In the genomic region with DNA sequence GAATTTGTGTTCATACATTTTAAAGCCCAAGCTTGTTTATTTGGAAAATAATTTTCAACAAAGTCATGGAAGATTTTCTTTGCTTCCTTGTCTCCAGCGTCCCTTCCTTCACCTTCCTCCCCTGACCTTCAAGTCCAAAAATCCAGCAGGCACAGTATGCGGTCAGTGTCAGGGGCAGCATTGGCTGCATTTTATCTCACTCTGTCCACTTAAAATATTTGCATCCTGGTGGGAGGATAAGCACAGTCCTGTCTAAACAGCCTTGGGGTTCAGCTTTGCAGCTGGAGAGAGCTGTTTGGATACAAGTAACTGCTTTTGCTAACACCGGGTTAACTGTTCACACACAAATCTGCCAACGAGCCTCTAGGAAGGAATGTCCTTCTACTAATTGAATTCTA, we compare ENCODE assay signal across 14 cellular contexts.
A peak's percentile ranks its signal among the peaks of the same experiment; 100 is the strongest.
DNase-seq lines count a peak whose midpoint lies in the region; ATAC-seq and TF ChIP-seq lines count a peak whose summit lies in the region.
"Had no signal": no experiment of that assay in that cellular context is flagged by ENCODE, and none has a peak within 500 bp of the region (broad histone marks: within the 10 kb centered on the region; RNA-seq: fewer than 3 reads in every experiment).

No MANE protein-coding gene starts in this region.

- H3K27ac Mint-ChIP-seq in endothelial cell (ENCODE audit: unreplicated experiment), result peak overlapping the region; percentile 81
- H3K27ac Mint-ChIP-seq in activated naive CD4-positive, alpha-beta T cell treated with anti-CD3 and anti-CD28 coated beads for 36 hours, result no peak overlapping the region
- no peak overlapping the region for H3K27ac Mint-ChIP-seq in activated CD8-positive, alpha-beta T cell treated with anti-CD3 and anti-CD28 coated beads, Interleukin-2, amount 10 ng/mL, durations not matched to agents 7 days and 5 days
- H3K27ac Mint-ChIP-seq: memory B cell had no signal

- H3K4me3 ChIP-seq in Karpas-422 (ENCODE audit: low read length) (no peak overlapping the region), mesendoderm (ENCODE audit: low read length) (no peak overlapping the region), stomach (no peak overlapping the region)

- no peak overlapping the region for H2BK120ac ChIP-seq in mesendoderm (ENCODE audit: low read depth, low read length)

- H4K5ac ChIP-seq in mesendoderm (ENCODE audit: low read length), result no peak overlapping the region

- no peaks in the 10 kb centered on the region for H3K36me3 Mint-ChIP-seq in endothelial cell (ENCODE audit: low read depth, unreplicated experiment)
- H3K36me3 Mint-ChIP-seq in activated naive CD4-positive, alpha-beta T cell treated with anti-CD3 and anti-CD28 coated beads for 36 hours (ENCODE audit: low read depth), result no peaks in the 10 kb centered on the region
- no peaks in the 10 kb centered on the region for H3K36me3 Mint-ChIP-seq in activated CD8-positive, alpha-beta T cell treated with anti-CD3 and anti-CD28 coated beads, Interleukin-2, amount 10 ng/mL, durations not matched to agents 7 days and 5 days (ENCODE audit: low read depth)
- H3K36me3 Mint-ChIP-seq: memory B cell had no signal

- no peak overlapping the region for H3K56ac ChIP-seq in mesendoderm (ENCODE audit: low read length)

- H4K8ac ChIP-seq in mesendoderm (ENCODE audit: low read depth, low read length), result no peak overlapping the region

- no peak overlapping the region for H2AFZ ChIP-seq in Karpas-422 (ENCODE audit: low read length)

- H3K18ac ChIP-seq in mesendoderm (ENCODE audit: low read length), result no peak overlapping the region

- no peaks in the 10 kb centered on the region for H3K79me2 ChIP-seq in Karpas-422 (ENCODE audit: low read length)
- H3K79me2 ChIP-seq in mesendoderm (ENCODE audit: control insufficient read depth, insufficient read depth, low read length), result no peaks in the 10 kb centered on the region

- no peaks in the 10 kb centered on the region for H3K9me2 ChIP-seq in Karpas-422 (replicated peaks; ENCODE audit: insufficient read depth, low read length)

- DNase-seq in Karpas-422 (no peak), endothelial cell (ENCODE audit: low spot score) (no peak), mesendoderm (peak; percentile 58), stomach (no peak)
- DNase-seq in activated naive CD4-positive, alpha-beta T cell treated with anti-CD3 and anti-CD28 coated beads for 36 hours, result no peak
- DNase-seq in stimulated activated CD4-positive, alpha-beta T cell treated with anti-CD3 and anti-CD28 coated beads, Interleukin-4, amount 100 ng/mL, for 24 hours, result no peak
- DNase-seq in activated CD8-positive, alpha-beta T cell treated with anti-CD3 and anti-CD28 coated beads, Interleukin-2, amount 10 ng/mL, durations not matched to agents 7 days and 5 days, result no peak
- DNase-seq: activated CD4-positive, alpha-beta T cell treated with anti-CD3 and anti-CD28 coated beads, Interleukin-2, amount 50 U/mL, for 48 hours; activated effector memory CD4-positive, alpha-beta T cell treated with Interleukin-2 at 50 U/mL for 16 hours; NCI-H1694 treated with DMSO at 0.1 percent for 48 hours; NCI-H526 treated with DMSO at 0.1 percent for 48 hours had no signal

- H3K4me1 Mint-ChIP-seq in endothelial cell (ENCODE audit: unreplicated experiment), result peaks cover 51% of the 10 kb centered on the region
- no peaks in the 10 kb centered on the region for H3K4me1 Mint-ChIP-seq in activated naive CD4-positive, alpha-beta T cell treated with anti-CD3 and anti-CD28 coated beads for 36 hours (ENCODE audit: low read depth)
- no peaks in the 10 kb centered on the region for H3K4me1 Mint-ChIP-seq in activated CD8-positive, alpha-beta T cell treated with anti-CD3 and anti-CD28 coated beads, Interleukin-2, amount 10 ng/mL, durations not matched to agents 7 days and 5 days (ENCODE audit: low read depth)
- H3K4me1 Mint-ChIP-seq: memory B cell had no signal

- no peak for ATAC-seq in HG03378 (IDR thresholded peaks at IDR 0.05; ENCODE audit: unreplicated experiment)
- no peak for ATAC-seq in activated CD8-positive, alpha-beta T cell treated with anti-CD3 and anti-CD28 coated beads, Interleukin-2, amount 10 ng/mL, durations not matched to agents 7 days and 5 days

- H3K4me2 ChIP-seq in Karpas-422 (ENCODE audit: low read depth, low read length, poor library complexity, severe bottlenecking), result peak overlapping the region; percentile 33
- no peak overlapping the region for H3K4me2 ChIP-seq in mesendoderm (ENCODE audit: low read length)

- no peak overlapping the region for H3K27ac ChIP-seq in Karpas-422 (ENCODE audit: low read length)
- no peak overlapping the region for H3K27ac ChIP-seq in mesendoderm (ENCODE audit: low read depth, low read length)
- peak overlapping the region in 4 of 5 donors; percentile 10 to 43 (median 20) for H3K27ac ChIP-seq in stomach
- H3K27ac ChIP-seq: brain microvascular endothelial cell had no signal

- H3K4me3 Mint-ChIP-seq in endothelial cell (ENCODE audit: unreplicated experiment), result no peak overlapping the region
- H3K4me3 Mint-ChIP-seq in activated naive CD4-positive, alpha-beta T cell treated with anti-CD3 and anti-CD28 coated beads for 36 hours, result no peak overlapping the region
- no peak overlapping the region for H3K4me3 Mint-ChIP-seq in activated CD8-positive, alpha-beta T cell treated with anti-CD3 and anti-CD28 coated beads, Interleukin-2, amount 10 ng/mL, durations not matched to agents 7 days and 5 days
- H3K4me3 Mint-ChIP-seq: memory B cell had no signal

- no peak overlapping the region for H2BK15ac ChIP-seq in mesendoderm (replicated peaks; ENCODE audit: low read depth)

- no CpG with 5 or more reads among the region's 4 CpGs for WGBS in mesendoderm (ENCODE audit: extremely low coverage, insufficient coverage, low lambda C conversion rate)
- WGBS in stomach, 5 donors, result 34 to 45% (median 41%) methylated on average over 4 of the region's 4 CpGs

- no peak for TF ChIP-seq POLR2A in stomach (IDR thresholded peaks at IDR 0.05)

- no peak for TF ChIP-seq EP300 in stomach (IDR thresholded peaks at IDR 0.05)

- no peaks in the 10 kb centered on the region for H3K79me1 ChIP-seq in mesendoderm (ENCODE audit: low read length)

- no peaks in the 10 kb centered on the region for H3K27me3 Mint-ChIP-seq in endothelial cell (ENCODE audit: unreplicated experiment)
- peaks cover 5% of the 10 kb centered on the region for H3K27me3 Mint-ChIP-seq in activated naive CD4-positive, alpha-beta T cell treated with anti-CD3 and anti-CD28 coated beads for 36 hours (ENCODE audit: low read depth)
- peaks cover 13% of the 10 kb centered on the region for H3K27me3 Mint-ChIP-seq in activated CD8-positive, alpha-beta T cell treated with anti-CD3 and anti-CD28 coated beads, Interleukin-2, amount 10 ng/mL, durations not matched to agents 7 days and 5 days (ENCODE audit: low read depth)

- no peak overlapping the region for H3K23ac ChIP-seq in mesendoderm (ENCODE audit: low read length)

- H4K20me1 ChIP-seq in Karpas-422 (ENCODE audit: insufficient read depth, low read depth, low read length), result no peaks in the 10 kb centered on the region

- H2BK5ac ChIP-seq in mesendoderm (ENCODE audit: low read length), result no peak overlapping the region

- no peak overlapping the region for H3K4ac ChIP-seq in mesendoderm (ENCODE audit: low read depth, low read length)

- no peaks in the 10 kb centered on the region for H3K9me3 Mint-ChIP-seq in endothelial cell (ENCODE audit: unreplicated experiment)
- no peaks in the 10 kb centered on the region for H3K9me3 Mint-ChIP-seq in activated naive CD4-positive, alpha-beta T cell treated with anti-CD3 and anti-CD28 coated beads for 36 hours
- no peaks in the 10 kb centered on the region for H3K9me3 Mint-ChIP-seq in activated CD8-positive, alpha-beta T cell treated with anti-CD3 and anti-CD28 coated beads, Interleukin-2, amount 10 ng/mL, durations not matched to agents 7 days and 5 days (ENCODE audit: insufficient read depth)
- H3K9me3 Mint-ChIP-seq: memory B cell had no signal

- TF ChIP-seq CTCF in endothelial cell (IDR thresholded peaks at IDR 0.05; ENCODE audit: unreplicated experiment), result no peak
- TF ChIP-seq CTCF in stomach (IDR thresholded peaks at IDR 0.05), result no peak

- H3K4me1 ChIP-seq in Karpas-422 (ENCODE audit: low read length), result peaks cover 16% of the 10 kb centered on the region
- peaks cover 3% of the 10 kb centered on the region for H3K4me1 ChIP-seq in mesendoderm (ENCODE audit: control insufficient read depth, low read depth, low read length)
- peaks cover 0 to 22% (median 10%) of the 10 kb centered on the region in 4 donors for H3K4me1 ChIP-seq in stomach

- H3K27me3 ChIP-seq in Karpas-422 (ENCODE audit: low read length) (no peaks in the 10 kb centered on the region), mesendoderm (ENCODE audit: insufficient read depth, low read length, poor library complexity) (no peaks in the 10 kb centered on the region), stomach (no peaks in the 10 kb centered on the region)

- H3K9ac ChIP-seq in Karpas-422 (ENCODE audit: low read length), result no peak overlapping the region
- no peak overlapping the region for H3K9ac ChIP-seq in mesendoderm (ENCODE audit: low read length)

- H3K36me3 ChIP-seq in Karpas-422 (ENCODE audit: insufficient read depth, low read length) (no peaks in the 10 kb centered on the region), mesendoderm (ENCODE audit: control insufficient read depth, insufficient read depth, low read length) (no peaks in the 10 kb centered on the region), stomach (no peaks in the 10 kb centered on the region)
- H3K36me3 ChIP-seq: brain microvascular endothelial cell had no signal

- CTCF ChIA-PET in activated naive CD4-positive, alpha-beta T cell treated with anti-CD3 and anti-CD28 coated beads for 36 hours (lab: Charles Lee), result interaction anchor here (4.4 kb wide), 1 partner anchor 8 kb away, joined by 23 read pairs; no protein-coding TSS in a partner anchor
- CTCF ChIA-PET in activated CD8-positive, alpha-beta T cell treated with anti-CD3 and anti-CD28 coated beads, Interleukin-2, amount 10 ng/mL, durations not matched to agents 7 days and 5 days (lab: Charles Lee), result interaction anchor here (1.4 to 1.6 kb wide), 2 partner anchors 8 to 12 kb away, joined by 4 to 6 read pairs; no protein-coding TSS in a partner anchor

- H3K9me3 ChIP-seq in Karpas-422 (ENCODE audit: low read length) (no peaks in the 10 kb centered on the region), stomach (no peaks in the 10 kb centered on the region)

- POLR2A ChIA-PET in activated CD8-positive, alpha-beta T cell treated with anti-CD3 and anti-CD28 coated beads, Interleukin-2, amount 10 ng/mL, durations not matched to agents 7 days and 5 days (lab: Charles Lee), result no interaction called here

- no peak overlapping the region for H2AK5ac ChIP-seq in mesendoderm (ENCODE audit: low read length)

- intact Hi-C loops in stomach (cut with DNase I; ENCODE audit: low total_unique reads), result no loop called here
- intact Hi-C loops in activated naive CD4-positive, alpha-beta T cell treated with anti-CD3 and anti-CD28 coated beads for 36 hours (cut with micrococcal nuclease), result no loop called here

Comparison
In these comparisons a context has a peak if more than half of its experiments do, and no peak if none do; other contexts are left out.
1. H3K27ac ChIP-seq: peak in stomach (4 of 5); none in Karpas-422 (single experiment) and mesendoderm (single experiment).